24 cellular contexts compared by ENCODE assay signal in genomic region chr3:155409336-155409735, GRCh38.
DNase-seq lines count a peak whose midpoint lies in the region; ATAC-seq and TF ChIP-seq lines count a peak whose summit lies in the region.
"Had no signal": no experiment of that assay in that cellular context is flagged by ENCODE, and none has a peak within 500 bp of the region (broad histone marks: within the 10 kb centered on the region; RNA-seq: fewer than 3 reads in every experiment).

No MANE protein-coding gene starts in this region.

- no peaks in the 10 kb centered on the region for H3K9me3 Mint-ChIP-seq in Caco-2 (ENCODE audit: unreplicated experiment)
- no peaks in the 10 kb centered on the region for H3K9me3 Mint-ChIP-seq in activated naive CD4-positive, alpha-beta T cell treated with anti-CD3 and anti-CD28 coated beads for 36 hours
- H3K9me3 Mint-ChIP-seq: CD4-positive, CD25-positive, alpha-beta regulatory T cell; CD8-positive, alpha-beta T cell had no signal

- H3K36me3 ChIP-seq in BLaER1 (no peaks in the 10 kb centered on the region), Caco-2 (ENCODE audit: control insufficient read depth, insufficient read depth, low read length) (no peaks in the 10 kb centered on the region), mesendoderm (ENCODE audit: control insufficient read depth, insufficient read depth, low read length) (no peaks in the 10 kb centered on the region), parathyroid adenoma (ENCODE audit: control insufficient read depth, insufficient read depth, low read length) (no peaks in the 10 kb centered on the region), breast epithelium (no peaks in the 10 kb centered on the region)
- H3K36me3 ChIP-seq: BE2C had no signal

- POLR2A ChIA-PET in Caco-2 (lab: Charles Lee) = no interaction called here

- H3K27ac ChIP-seq in BLaER1 (no peak overlapping the region), mesendoderm (ENCODE audit: low read depth, low read length) (no peak overlapping the region), parathyroid adenoma (no peak overlapping the region), breast epithelium (no peak overlapping the region)
- H3K27ac ChIP-seq: A549, C4-2B had no signal

- H3K79me2 ChIP-seq in mesendoderm (ENCODE audit: control insufficient read depth, insufficient read depth, low read length) (no peaks in the 10 kb centered on the region), parathyroid adenoma (no peaks in the 10 kb centered on the region)

- no peaks in the 10 kb centered on the region for H3K27me3 Mint-ChIP-seq in Caco-2 (ENCODE audit: insufficient read depth, unreplicated experiment)
- H3K27me3 Mint-ChIP-seq in activated naive CD4-positive, alpha-beta T cell treated with anti-CD3 and anti-CD28 coated beads for 36 hours (ENCODE audit: low read depth) = peaks cover under 1% of the 10 kb centered on the region
- H3K27me3 Mint-ChIP-seq: CD4-positive, CD25-positive, alpha-beta regulatory T cell had no signal

- TF ChIP-seq CTCF in Caco-2 (IDR thresholded peaks at IDR 0.05; ENCODE audit: insufficient read depth in 1 of 2, low read depth in 1 of 2, low read length in 1 of 2, severe bottlenecking in 1 of 2, unreplicated experiment in 1 of 2) = no peak
- no peak for TF ChIP-seq CTCF in parathyroid adenoma (IDR thresholded peaks at IDR 0.05)
- TF ChIP-seq CTCF in breast epithelium (IDR thresholded peaks at IDR 0.05) = no peak

- H3K36me3 Mint-ChIP-seq in Caco-2 (ENCODE audit: insufficient read depth, unreplicated experiment) = no peaks in the 10 kb centered on the region
- no peaks in the 10 kb centered on the region for H3K36me3 Mint-ChIP-seq in activated naive CD4-positive, alpha-beta T cell treated with anti-CD3 and anti-CD28 coated beads for 36 hours (ENCODE audit: low read depth)
- H3K36me3 Mint-ChIP-seq: CD4-positive, CD25-positive, alpha-beta regulatory T cell; CD8-positive, alpha-beta T cell had no signal

- H3K4me2 ChIP-seq in BLaER1 (peak overlapping the region; percentile 29), mesendoderm (ENCODE audit: low read length) (no peak overlapping the region), parathyroid adenoma (ENCODE audit: low read length) (no peak overlapping the region)
- H3K4me2 ChIP-seq: A549, GM23338 had no signal

- H3K4me3 ChIP-seq in BLaER1 (no peak overlapping the region), Caco-2 (ENCODE audit: low read depth, low read length) (no peak overlapping the region), mesendoderm (ENCODE audit: low read length) (no peak overlapping the region), parathyroid adenoma (ENCODE audit: low read depth, low read length) (no peak overlapping the region), breast epithelium (no peak overlapping the region)
- H3K4me3 ChIP-seq: A549, GM12878, GM23338 had no signal

- no peak overlapping the region for H2BK15ac ChIP-seq in mesendoderm (replicated peaks; ENCODE audit: low read depth)

- intact Hi-C loops in Caco-2 (cut with micrococcal nuclease; ENCODE audit: unreplicated experiment) = no loop called here
- intact Hi-C loops in activated naive CD4-positive, alpha-beta T cell treated with anti-CD3 and anti-CD28 coated beads for 36 hours (cut with micrococcal nuclease) = no loop called here
- intact Hi-C loops in breast epithelium (cut with DNase I; ENCODE audit: low total_unique reads) = no loop called here

- CTCF ChIA-PET in Caco-2 (lab: Charles Lee) = interaction anchor here (1.0 kb wide), 1 partner anchor 293 kb away, joined by 3 read pairs; no protein-coding TSS in a partner anchor
- CTCF ChIA-PET in activated naive CD4-positive, alpha-beta T cell treated with anti-CD3 and anti-CD28 coated beads for 36 hours (lab: Charles Lee) = no interaction called here

- no peak for TF ChIP-seq POLR2A in breast epithelium (IDR thresholded peaks at IDR 0.05)

- H3K27me3 ChIP-seq in BLaER1 = no peaks in the 10 kb centered on the region
- no peaks in the 10 kb centered on the region for H3K27me3 ChIP-seq in Caco-2 (replicated peaks; ENCODE audit: control insufficient read depth, insufficient read depth, low read length)
- no peaks in the 10 kb centered on the region for H3K27me3 ChIP-seq in mesendoderm (ENCODE audit: insufficient read depth, low read length, poor library complexity)
- no peaks in the 10 kb centered on the region for H3K27me3 ChIP-seq in parathyroid adenoma (ENCODE audit: control insufficient read depth, insufficient read depth, low read length)
- no peaks in the 10 kb centered on the region for H3K27me3 ChIP-seq in breast epithelium
- H3K27me3 ChIP-seq: BE2C had no signal

- H3K27ac Mint-ChIP-seq in Caco-2 (ENCODE audit: unreplicated experiment) = no peak overlapping the region
- no peak overlapping the region for H3K27ac Mint-ChIP-seq in activated naive CD4-positive, alpha-beta T cell treated with anti-CD3 and anti-CD28 coated beads for 36 hours
- H3K27ac Mint-ChIP-seq: CD8-positive, alpha-beta T cell; GM23338; H9 had no signal

- no peak overlapping the region for H3K4ac ChIP-seq in mesendoderm (ENCODE audit: low read depth, low read length)

- no peak overlapping the region for H3K23ac ChIP-seq in mesendoderm (ENCODE audit: low read length)

- H3K56ac ChIP-seq in mesendoderm (ENCODE audit: low read length) = no peak overlapping the region

- no peak overlapping the region for H4K8ac ChIP-seq in mesendoderm (ENCODE audit: low read depth, low read length)

- no peak overlapping the region for H4K5ac ChIP-seq in mesendoderm (ENCODE audit: low read length)

- H3K79me1 ChIP-seq in mesendoderm (ENCODE audit: low read length) = no peaks in the 10 kb centered on the region

- H3K4me1 ChIP-seq in BLaER1 (peaks cover 38% of the 10 kb centered on the region), Caco-2 (peaks cover 36% of the 10 kb centered on the region), mesendoderm (ENCODE audit: control insufficient read depth, low read depth, low read length) (peaks cover 11% of the 10 kb centered on the region), parathyroid adenoma (no peaks in the 10 kb centered on the region), breast epithelium (no peaks in the 10 kb centered on the region)
- H3K4me1 ChIP-seq: A549, BE2C had no signal

- no TSS peak for BruUV-seq in Caco-2 (replicated peaks; lab: Mats Ljungman, UMichigan)

- H3K18ac ChIP-seq in mesendoderm (ENCODE audit: low read length) = no peak overlapping the region

- H2AFZ ChIP-seq in parathyroid adenoma = peak overlapping the region; percentile 69
- H2AFZ ChIP-seq: GM23338 had no signal

- H2AK5ac ChIP-seq in mesendoderm (ENCODE audit: low read length) = no peak overlapping the region

- H3K4me3 Mint-ChIP-seq in Caco-2 (ENCODE audit: unreplicated experiment) = no peak overlapping the region
- no peak overlapping the region for H3K4me3 Mint-ChIP-seq in activated naive CD4-positive, alpha-beta T cell treated with anti-CD3 and anti-CD28 coated beads for 36 hours
- H3K4me3 Mint-ChIP-seq: CD4-positive, CD25-positive, alpha-beta regulatory T cell; CD8-positive, alpha-beta T cell; GM23338; H9 had no signal

- H3K9ac ChIP-seq in BLaER1 (no peak overlapping the region), mesendoderm (ENCODE audit: low read length) (no peak overlapping the region), parathyroid adenoma (no peak overlapping the region)

- no peaks in the 10 kb centered on the region for H4K20me1 ChIP-seq in BLaER1

- H3K4me1 Mint-ChIP-seq in Caco-2 (ENCODE audit: low read depth, unreplicated experiment) = peaks cover 33% of the 10 kb centered on the region
- H3K4me1 Mint-ChIP-seq in activated naive CD4-positive, alpha-beta T cell treated with anti-CD3 and anti-CD28 coated beads for 36 hours (ENCODE audit: low read depth) = no peaks in the 10 kb centered on the region
- H3K4me1 Mint-ChIP-seq: CD4-positive, CD25-positive, alpha-beta regulatory T cell had no signal

- DNase-seq in Caco-2 = peak; percentile 37 to 56
- DNase-seq in mesendoderm = peak; percentile 54
- no peak for DNase-seq in NOMO-1 (lab: John Stamatoyannopoulos, UW; ENCODE audit: unreplicated experiment in 2 of 2)
- DNase-seq in activated naive CD4-positive, alpha-beta T cell treated with anti-CD3 and anti-CD28 coated beads for 36 hours = no peak
- no peak for DNase-seq in breast epithelium (ENCODE audit: low spot score in 2 of 2)
- DNase-seq: 8988T; ACHN; AML-193; BE2C; CD4-positive, CD25-positive, alpha-beta regulatory T cell; CD8-positive, alpha-beta T cell; DMS 273 treated with DMSO at 0.1 percent for 48 hours; DMS79; EL; GDM1; H9 had no signal

- H3K9me3 ChIP-seq in BLaER1 (peaks cover 10% of the 10 kb centered on the region), Caco-2 (no peaks in the 10 kb centered on the region), parathyroid adenoma (ENCODE audit: control insufficient read depth, low read length) (no peaks in the 10 kb centered on the region), breast epithelium (no peaks in the 10 kb centered on the region)
- H3K9me3 ChIP-seq: A549, BE2C had no signal

- H2BK5ac ChIP-seq in mesendoderm (ENCODE audit: low read length) = no peak overlapping the region

- no peak for ATAC-seq in GM19035 (IDR thresholded peaks at IDR 0.05; ENCODE audit: unreplicated experiment)
- ATAC-seq: A549; CD8-positive, alpha-beta T cell; GM12878; GM23338; HCT116 had no signal

- H2BK120ac ChIP-seq in mesendoderm (ENCODE audit: low read depth, low read length) = no peak overlapping the region

Comparison
In these comparisons a context has a peak if more than half of its experiments do, and no peak if none do; other contexts are left out.
1. DNase-seq: peak in Caco-2 (2 of 2) and mesendoderm (single experiment); none in NOMO-1 (0 of 2), activated naive CD4-positive, alpha-beta T cell treated with anti-CD3 and anti-CD28 coated beads for 36 hours (single experiment) and breast epithelium (0 of 2).